1 cellular context compared by ENCODE assay signal in genomic region chr16:60419859-60420258, GRCh38.
TF ChIP-seq lines count a peak whose summit lies in the region.

No MANE protein-coding gene starts in this region.

TF ChIP-seq in GM23338, 12 proteins besides CTCF, POLR2A, EP300 and RAD21 (continued from another document):
- no peak for TF ChIP-seq STAT1 (IDR thresholded peaks at IDR 0.05; ENCODE audit: unreplicated experiment)
- no peak for TF ChIP-seq NANOG (IDR thresholded peaks at IDR 0.05; ENCODE audit: borderline replicate concordance)
- TF ChIP-seq CREB1 (CRISPR knock-in tag; IDR thresholded peaks at IDR 0.05; ENCODE audit: low read depth): no peak
- no peak for TF ChIP-seq ZNF331 (CRISPR knock-in tag; IDR thresholded peaks at IDR 0.05; ENCODE audit: low read depth)
- TF ChIP-seq REST (IDR thresholded peaks at IDR 0.05; ENCODE audit: unreplicated experiment): no peak
TF ChIP-seq in GM23338: peak in this region for 0.
